Comparison of ENCODE assay signal across 11 cellular contexts in the genomic region with DNA sequence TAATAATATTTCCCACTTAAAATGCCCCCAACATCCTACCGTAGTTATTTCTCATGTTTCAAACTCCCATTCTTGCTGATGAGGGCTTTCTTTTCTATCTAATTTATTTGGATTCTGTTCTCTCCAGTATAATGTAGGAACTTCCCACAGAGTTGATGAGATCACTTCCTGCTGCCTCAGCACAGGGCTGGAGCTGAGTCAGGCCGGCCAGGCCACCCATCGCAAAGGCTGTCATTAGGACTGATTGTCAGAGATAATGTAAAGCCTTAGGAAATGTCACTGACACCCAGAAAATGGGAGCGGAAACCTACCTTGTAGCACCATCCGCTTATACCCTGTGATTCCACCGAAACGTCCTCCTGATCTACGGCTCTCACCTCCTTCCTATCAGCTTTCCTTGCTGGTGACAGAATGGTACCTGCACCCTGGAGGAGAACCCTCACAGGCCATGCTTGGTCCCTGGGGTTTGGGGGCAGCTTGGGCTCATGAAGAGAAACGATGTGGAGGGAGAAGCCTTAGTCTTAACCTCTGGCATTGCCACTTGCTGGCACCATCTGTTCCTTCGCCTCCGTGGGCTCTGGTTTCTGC.
DNase-seq lines count a peak whose midpoint lies in the region; ATAC-seq and TF ChIP-seq lines count a peak whose summit lies in the region.
"Had no signal": no experiment of that assay in that cellular context is flagged by ENCODE, and none has a peak within 500 bp of the region (broad histone marks: within the 10 kb centered on the region; RNA-seq: fewer than 3 reads in every experiment).

No MANE protein-coding gene starts in this region.

- no peak for TF ChIP-seq POLR2A in NB4 (IDR thresholded peaks at IDR 0.05; ENCODE audit: extremely low read depth, insufficient read length)

- H2BK120ac ChIP-seq in neuronal stem cell (ENCODE audit: low read depth, low read length) = no peak overlapping the region

- H3K27ac ChIP-seq in brain microvascular endothelial cell (no peak overlapping the region), neuronal stem cell (replicated peaks; ENCODE audit: low read length) (no peak overlapping the region)

- H4K8ac ChIP-seq in neuronal stem cell (ENCODE audit: low read depth, low read length) = no peak overlapping the region

- H3K4me3 Mint-ChIP-seq in T-helper 2 cell treated with Interferon-gamma antibody and Interleukin-4, amounts not matched to agents 5 μg/mL and 100 μg/mL, for 36 hours = no peak overlapping the region
- H3K4me3 Mint-ChIP-seq: activated naive CD8-positive, alpha-beta T cell treated with anti-CD3 and anti-CD28 coated beads, Interleukin-2, amount 10 ng/mL, durations not matched to agents 7 days and 5 days; CD4-positive, CD25-positive, alpha-beta regulatory T cell had no signal

- no peaks in the 10 kb centered on the region for H3K79me1 ChIP-seq in neuronal stem cell (ENCODE audit: low read depth, low read length)

- whole genome bisulfite sequencing in neuronal stem cell (ENCODE audit: extremely low coverage in 2 of 2, insufficient read length in 2 of 2, insufficient replicate concordance in 1 of 2), 2 donors = no CpG with 5 or more reads among the region's 11 CpGs

- DNase-seq in EH (ENCODE audit: low read depth) (peak; percentile 64), NB4 (ENCODE audit: low read depth) (peak; percentile 40), brain microvascular endothelial cell (peak; percentile 53), neuronal stem cell (ENCODE audit: low spot score) (no peak), SHP77 (lab: John Stamatoyannopoulos, UW) (no peak)
- no peak for DNase-seq in T-helper 2 cell treated with Interferon-gamma antibody and Interleukin-4, amounts not matched to agents 5 μg/mL and 100 μg/mL, for 36 hours (ENCODE audit: low spot score)
- DNase-seq: activated naive CD8-positive, alpha-beta T cell treated with anti-CD3 and anti-CD28 coated beads, Interleukin-2, amount 10 ng/mL, durations not matched to agents 7 days and 5 days; CD4-positive, CD25-positive, alpha-beta regulatory T cell; cerebellar nuclear complex; substantia nigra had no signal

- H3K9me3 ChIP-seq in neuronal stem cell (replicated peaks in 1 of 2; ENCODE audit: control insufficient read depth in 2 of 2, insufficient read depth in 1 of 2, low read depth in 1 of 2, low read length in 2 of 2) = peaks cover 0 to 2% of the 10 kb centered on the region in 2 donors

- peak overlapping the region; percentile 2 for H3K18ac ChIP-seq in neuronal stem cell (ENCODE audit: low read length)

- peaks cover 6% of the 10 kb centered on the region for H3K4me1 Mint-ChIP-seq in T-helper 2 cell treated with Interferon-gamma antibody and Interleukin-4, amounts not matched to agents 5 μg/mL and 100 μg/mL, for 36 hours (ENCODE audit: low read depth)

- no peak overlapping the region for H3K23ac ChIP-seq in neuronal stem cell (ENCODE audit: low read depth, low read length, poor library complexity)

- H2BK12ac ChIP-seq in neuronal stem cell (ENCODE audit: low read length) = no peak overlapping the region

- H2AFZ ChIP-seq in neuronal stem cell (ENCODE audit: low read length) = peak overlapping the region; percentile 46

- no peak overlapping the region for H3K4ac ChIP-seq in neuronal stem cell (ENCODE audit: low read length)

- ATAC-seq in GM21717 (IDR thresholded peaks at IDR 0.05; ENCODE audit: unreplicated experiment) = no peak

- H3K27ac Mint-ChIP-seq in T-helper 2 cell treated with Interferon-gamma antibody and Interleukin-4, amounts not matched to agents 5 μg/mL and 100 μg/mL, for 36 hours = no peak overlapping the region
- H3K27ac Mint-ChIP-seq: activated naive CD8-positive, alpha-beta T cell treated with anti-CD3 and anti-CD28 coated beads, Interleukin-2, amount 10 ng/mL, durations not matched to agents 7 days and 5 days; CD4-positive, CD25-positive, alpha-beta regulatory T cell had no signal

- no peaks in the 10 kb centered on the region for H3K36me3 Mint-ChIP-seq in T-helper 2 cell treated with Interferon-gamma antibody and Interleukin-4, amounts not matched to agents 5 μg/mL and 100 μg/mL, for 36 hours (ENCODE audit: low read depth)
- H3K36me3 Mint-ChIP-seq: activated naive CD8-positive, alpha-beta T cell treated with anti-CD3 and anti-CD28 coated beads, Interleukin-2, amount 10 ng/mL, durations not matched to agents 7 days and 5 days; CD4-positive, CD25-positive, alpha-beta regulatory T cell had no signal

- no peaks in the 10 kb centered on the region for H3K9me3 Mint-ChIP-seq in T-helper 2 cell treated with Interferon-gamma antibody and Interleukin-4, amounts not matched to agents 5 μg/mL and 100 μg/mL, for 36 hours
- H3K9me3 Mint-ChIP-seq: activated naive CD8-positive, alpha-beta T cell treated with anti-CD3 and anti-CD28 coated beads, Interleukin-2, amount 10 ng/mL, durations not matched to agents 7 days and 5 days had no signal

- peak overlapping the region; percentile 1 for H2AK5ac ChIP-seq in neuronal stem cell (ENCODE audit: low read depth, low read length)

- TF ChIP-seq CTCF in NB4 (IDR thresholded peaks at IDR 0.05; ENCODE audit: low read depth, low read length) = no peak
- TF ChIP-seq CTCF in brain microvascular endothelial cell (IDR thresholded peaks at IDR 0.05; ENCODE audit: low read depth, low read length, missing control alignments) = no peak

- no peak overlapping the region for H4K91ac ChIP-seq in neuronal stem cell (ENCODE audit: low read depth, low read length, poor library complexity)

- no peaks in the 10 kb centered on the region for H3K27me3 Mint-ChIP-seq in T-helper 2 cell treated with Interferon-gamma antibody and Interleukin-4, amounts not matched to agents 5 μg/mL and 100 μg/mL, for 36 hours (ENCODE audit: low read depth)

- H3K9ac ChIP-seq in neuronal stem cell (ENCODE audit: low read depth, low read length, poor library complexity) = no peak overlapping the region

- H2BK5ac ChIP-seq in neuronal stem cell (ENCODE audit: low read length) = no peak overlapping the region

- H3K4me1 ChIP-seq in neuronal stem cell (ENCODE audit: control insufficient read depth in 2 of 2, insufficient read depth in 1 of 2, low read depth in 1 of 2, low read length in 2 of 2) = peaks cover 0 to 2% of the 10 kb centered on the region in 2 donors

- H3K4me3 ChIP-seq in NB4 (ENCODE audit: low read depth, low read length) (no peak overlapping the region), brain microvascular endothelial cell (ENCODE audit: low read depth, low read length) (no peak overlapping the region), neuronal stem cell (ENCODE audit: low read length in 2 of 2) (no peak overlapping the region)

- H2BK15ac ChIP-seq in neuronal stem cell (ENCODE audit: low read length) = no peak overlapping the region

- in situ Hi-C loops in brain microvascular endothelial cell (cut with HindIII; ENCODE audit: low pct_ligation_motif_present, low sequenced_read_pairs) = no loop called here

- no peak overlapping the region for H3K14ac ChIP-seq in neuronal stem cell (ENCODE audit: low read length)

- H3K36me3 ChIP-seq in brain microvascular endothelial cell (replicated peaks) (no peaks in the 10 kb centered on the region), neuronal stem cell (replicated peaks in 1 of 2; ENCODE audit: control insufficient read depth in 2 of 2, insufficient read depth in 2 of 2, low read length in 2 of 2) (no peaks in the 10 kb centered on the region)

- H3K4me2 ChIP-seq in neuronal stem cell (ENCODE audit: insufficient read depth, low read length, poor library complexity, severe bottlenecking) = no peak overlapping the region

- H3K27me3 ChIP-seq in brain microvascular endothelial cell (replicated peaks) (no peaks in the 10 kb centered on the region), neuronal stem cell (ENCODE audit: control insufficient read depth in 3 of 3, insufficient read depth in 3 of 3, low read depth in 1 of 3, low read length in 3 of 3) (no peaks in the 10 kb centered on the region)

Comparison
In these comparisons a context has a peak if more than half of its experiments do, and no peak if none do; other contexts are left out.
1. DNase-seq: peak in EH (single experiment), NB4 (single experiment) and brain microvascular endothelial cell (single experiment); none in neuronal stem cell (single experiment), T-helper 2 cell treated with Interferon-gamma antibody and Interleukin-4, amounts not matched to agents 5 μg/mL and 100 μg/mL, for 36 hours (single experiment) and SHP77 (0 of 2).